ENCODE assay signal across 8 cellular contexts in genomic region chr21:42187976-42188653, GRCh38. TPM values are rescaled to one million over a fixed set of nuclear protein-coding genes. Genes with fewer than 3 reads are reported as not detected.
DNase-seq lines count a peak whose midpoint lies in the region; ATAC-seq and TF ChIP-seq lines count a peak whose summit lies in the region.

No MANE protein-coding gene starts in this region.

- no peaks in the 10 kb centered on the region for H3K79me2 ChIP-seq in mesendoderm (ENCODE audit: control insufficient read depth, insufficient read depth, low read length)

- H3K4me1 Mint-ChIP-seq in activated naive CD8-positive, alpha-beta T cell treated with anti-CD3 and anti-CD28 coated beads, Interleukin-2, amount 10 ng/mL, durations not matched to agents 7 days and 5 days = peaks cover 68% of the 10 kb centered on the region
- H3K4me1 Mint-ChIP-seq in naive thymus-derived CD4-positive, alpha-beta T cell = peaks cover 34 to 83% (median 65%) of the 10 kb centered on the region in 7 donors

- peaks cover 11% of the 10 kb centered on the region for H3K9me3 Mint-ChIP-seq in activated naive CD8-positive, alpha-beta T cell treated with anti-CD3 and anti-CD28 coated beads, Interleukin-2, amount 10 ng/mL, durations not matched to agents 7 days and 5 days
- peaks cover 0 to 14% (median 9%) of the 10 kb centered on the region in 11 donors for H3K9me3 Mint-ChIP-seq in naive thymus-derived CD4-positive, alpha-beta T cell

- H3K4me3 ChIP-seq in naive thymus-derived CD4-positive, alpha-beta T cell (ENCODE audit: low read length) = peak overlapping the region; percentile 25
- H3K4me3 ChIP-seq in suprapubic skin (no peak overlapping the region), mesendoderm (ENCODE audit: low read length) (no peak overlapping the region)

- H3K36me3 Mint-ChIP-seq in activated naive CD8-positive, alpha-beta T cell treated with anti-CD3 and anti-CD28 coated beads, Interleukin-2, amount 10 ng/mL, durations not matched to agents 7 days and 5 days = peaks cover 17% of the 10 kb centered on the region
- H3K36me3 Mint-ChIP-seq in naive thymus-derived CD4-positive, alpha-beta T cell = peaks cover 0 to 17% (median 4%) of the 10 kb centered on the region in 5 donors

- H4K5ac ChIP-seq in mesendoderm (ENCODE audit: low read length) = no peak overlapping the region

- H2BK5ac ChIP-seq in mesendoderm (ENCODE audit: low read length) = no peak overlapping the region

- ATAC-seq in GM18520 (IDR thresholded peaks at IDR 0.05; ENCODE audit: unreplicated experiment) (peak; percentile 90), HG02970 (IDR thresholded peaks at IDR 0.05; ENCODE audit: low FRiP score, unreplicated experiment) (peak; percentile 74)
- peak; percentile 93 for ATAC-seq in activated naive CD8-positive, alpha-beta T cell treated with anti-CD3 and anti-CD28 coated beads, Interleukin-2, amount 10 ng/mL, durations not matched to agents 7 days and 5 days (ENCODE audit: low read depth)
- peak; percentile 96 for ATAC-seq in naive thymus-derived CD4-positive, alpha-beta T cell

- no peak for TF ChIP-seq EP300 in suprapubic skin (IDR thresholded peaks at IDR 0.05)

- 54% methylated on average over 6 of the region's 8 CpGs for WGBS in suprapubic skin
- no CpG with 5 or more reads among the region's 8 CpGs for WGBS in mesendoderm (ENCODE audit: extremely low coverage, insufficient coverage, low lambda C conversion rate)

- H3K27ac Mint-ChIP-seq in activated naive CD8-positive, alpha-beta T cell treated with anti-CD3 and anti-CD28 coated beads, Interleukin-2, amount 10 ng/mL, durations not matched to agents 7 days and 5 days = peak overlapping the region; percentile 97
- H3K27ac Mint-ChIP-seq in naive thymus-derived CD4-positive, alpha-beta T cell = peak overlapping the region; percentile 91 to 98 (median 95)

- no peak overlapping the region for H3K9ac ChIP-seq in mesendoderm (ENCODE audit: low read length)

- peak overlapping the region; percentile 85 for H3K27ac ChIP-seq in naive thymus-derived CD4-positive, alpha-beta T cell (ENCODE audit: low read depth, low read length)
- H3K27ac ChIP-seq in suprapubic skin (peak overlapping the region; percentile 48), mesendoderm (ENCODE audit: low read depth, low read length) (no peak overlapping the region)

- H2BK15ac ChIP-seq in mesendoderm (replicated peaks; ENCODE audit: low read depth) = no peak overlapping the region

- no peaks in the 10 kb centered on the region for H3K79me1 ChIP-seq in mesendoderm (ENCODE audit: low read length)

- no peak overlapping the region for H3K56ac ChIP-seq in mesendoderm (ENCODE audit: low read length)

- H2AK5ac ChIP-seq in mesendoderm (ENCODE audit: low read length) = no peak overlapping the region

- intact Hi-C loops in naive thymus-derived CD4-positive, alpha-beta T cell (cut with micrococcal nuclease) = loop anchor here (1.0 to 5.0 kb wide), 12 partner anchors 11 to 339 kb away; partner anchors contain the start of gene ZBTB21 (in 1 of the 2)

- no peak overlapping the region for H2BK120ac ChIP-seq in mesendoderm (ENCODE audit: low read depth, low read length)

- H3K9me3 ChIP-seq in naive thymus-derived CD4-positive, alpha-beta T cell (ENCODE audit: control insufficient read depth in 2 of 3, low read length in 3 of 3) = no peaks in the 10 kb centered on the region
- H3K9me3 ChIP-seq in suprapubic skin = no peaks in the 10 kb centered on the region

- peaks cover 73 to 90% of the 10 kb centered on the region in 2 donors for H3K4me1 ChIP-seq in naive thymus-derived CD4-positive, alpha-beta T cell (ENCODE audit: control insufficient read depth in 2 of 2, insufficient read depth in 2 of 2, low read length in 2 of 2)
- H3K4me1 ChIP-seq in suprapubic skin = peaks cover 27% of the 10 kb centered on the region
- H3K4me1 ChIP-seq in mesendoderm (ENCODE audit: control insufficient read depth, low read depth, low read length) = no peaks in the 10 kb centered on the region

- no peak overlapping the region for H4K8ac ChIP-seq in mesendoderm (ENCODE audit: low read depth, low read length)

- H3K4ac ChIP-seq in mesendoderm (ENCODE audit: low read depth, low read length) = no peak overlapping the region

- no peak for TF ChIP-seq POLR2A in suprapubic skin (IDR thresholded peaks at IDR 0.05)

- H3K27me3 Mint-ChIP-seq in activated naive CD8-positive, alpha-beta T cell treated with anti-CD3 and anti-CD28 coated beads, Interleukin-2, amount 10 ng/mL, durations not matched to agents 7 days and 5 days = peaks cover 6% of the 10 kb centered on the region
- peaks cover 0 to 8% (median 0%) of the 10 kb centered on the region in 5 donors for H3K27me3 Mint-ChIP-seq in naive thymus-derived CD4-positive, alpha-beta T cell

- no peaks in the 10 kb centered on the region for H3K36me3 ChIP-seq in naive thymus-derived CD4-positive, alpha-beta T cell (ENCODE audit: control insufficient read depth in 2 of 3, insufficient read depth in 3 of 3, low read length in 3 of 3)
- H3K36me3 ChIP-seq in suprapubic skin = no peaks in the 10 kb centered on the region
- no peaks in the 10 kb centered on the region for H3K36me3 ChIP-seq in mesendoderm (ENCODE audit: control insufficient read depth, insufficient read depth, low read length)

- no peaks in the 10 kb centered on the region for H3K27me3 ChIP-seq in naive thymus-derived CD4-positive, alpha-beta T cell (ENCODE audit: control insufficient read depth in 2 of 2, insufficient read depth in 2 of 2, low read length in 2 of 2)
- H3K27me3 ChIP-seq in suprapubic skin (no peaks in the 10 kb centered on the region), mesendoderm (ENCODE audit: insufficient read depth, low read length, poor library complexity) (no peaks in the 10 kb centered on the region)

- CTCF ChIA-PET in naive thymus-derived CD4-positive, alpha-beta T cell (lab: Charles Lee) = interaction anchor here (0.8 to 4.7 kb wide), 4 partner anchors 13 to 71 kb away, joined by 3 to 22 read pairs (median 4); no protein-coding TSS in a partner anchor

- peak overlapping the region; percentile 61 for H3K4me3 Mint-ChIP-seq in activated naive CD8-positive, alpha-beta T cell treated with anti-CD3 and anti-CD28 coated beads, Interleukin-2, amount 10 ng/mL, durations not matched to agents 7 days and 5 days
- H3K4me3 Mint-ChIP-seq in naive thymus-derived CD4-positive, alpha-beta T cell = peak overlapping the region; percentile 39 to 90 (median 75)

- no peak overlapping the region for H3K23ac ChIP-seq in mesendoderm (ENCODE audit: low read length)

- H3K4me2 ChIP-seq in mesendoderm (ENCODE audit: low read length) = no peak overlapping the region

- no peak overlapping the region for H3K18ac ChIP-seq in mesendoderm (ENCODE audit: low read length)

- TF ChIP-seq CTCF in suprapubic skin (IDR thresholded peaks at IDR 0.05) = no peak

- POLR2A ChIA-PET in activated naive CD8-positive, alpha-beta T cell treated with anti-CD3 and anti-CD28 coated beads, Interleukin-2, amount 10 ng/mL, durations not matched to agents 7 days and 5 days (lab: Charles Lee) = interaction anchor here (0.5 to 9.0 kb wide), 21 partner anchors 11 to 705 kb away, joined by 3 to 92 read pairs (median 4); partner anchors contain the start of genes ABCG1 and NDUFV3
- POLR2A ChIA-PET in naive thymus-derived CD4-positive, alpha-beta T cell (lab: Charles Lee) = interaction anchor here (1.0 to 8.2 kb wide), 7 partner anchors 8 to 217 kb away, joined by 3 to 54 read pairs (median 7); partner anchors contain the start of gene ABCG1

- DNase-seq in SKM-1 (lab: John Stamatoyannopoulos, UW; ENCODE audit: unreplicated experiment) (peak; percentile 90), suprapubic skin (ENCODE audit: low spot score in 2 of 2) (no peak), mesendoderm (no peak), DMS53 (lab: John Stamatoyannopoulos, UW) (no peak)
- DNase-seq in activated naive CD8-positive, alpha-beta T cell treated with anti-CD3 and anti-CD28 coated beads, Interleukin-2, amount 10 ng/mL, durations not matched to agents 7 days and 5 days = peak; percentile 73
- peak; percentile 39 to 90 (median 86) for DNase-seq in naive thymus-derived CD4-positive, alpha-beta T cell

RNA-seq across cellular contexts. Expression of gene ABCG1, which starts 30.8 kb away (rescaled TPM):
- 10 to 100 TPM; 12.2 to 13.2 TPM for total RNA-seq in activated naive CD8-positive, alpha-beta T cell treated with anti-CD3 and anti-CD28 coated beads, Interleukin-2, amount 10 ng/mL, durations not matched to agents 7 days and 5 days
- 10 to 100 TPM in 3 of 5 experiments, under 1 TPM in 2; 0.67 to 49.7 (median 17.0) TPM for total RNA-seq in naive thymus-derived CD4-positive, alpha-beta T cell
- 10 to 100 TPM; 11.1 to 25.3 TPM for polyA plus RNA-seq in naive thymus-derived CD4-positive, alpha-beta T cell
- 10 to 100 TPM; 32.0 to 54.0 (median 35.2) TPM for total RNA-seq in suprapubic skin
- polyA plus RNA-seq in mesendoderm (2013, experiment 1 of 2) = 0.21 TPM
- polyA plus RNA-seq in mesendoderm (2013, experiment 2 of 2) = 0.27 TPM

Comparison
In these comparisons a context has a peak if more than half of its experiments do, and no peak if none do; other contexts are left out.
1. DNase-seq: peak in SKM-1 (single experiment), activated naive CD8-positive, alpha-beta T cell treated with anti-CD3 and anti-CD28 coated beads, Interleukin-2, amount 10 ng/mL, durations not matched to agents 7 days and 5 days (single experiment) and naive thymus-derived CD4-positive, alpha-beta T cell (9 of 9); none in suprapubic skin (0 of 2), mesendoderm (single experiment) and DMS53 (single experiment).
2. Peak in every context shown above with its lines, with median percentiles within 50 percentile points of each other: ATAC-seq.